9 cellular contexts compared by ENCODE assay signal in genomic region chr2:217610411-217610814, GRCh38.
A peak's percentile ranks its signal among the peaks of the same experiment; 100 is the strongest.
DNase-seq lines count a peak whose midpoint lies in the region; ATAC-seq and TF ChIP-seq lines count a peak whose summit lies in the region.
"Had no signal": no experiment of that assay in that cellular context is flagged by ENCODE, and none has a peak within 500 bp of the region (broad histone marks: within the 10 kb centered on the region; RNA-seq: fewer than 3 reads in every experiment).

No MANE protein-coding gene starts in this region.

- DNase-seq in DMS79 treated with DMSO at 0.1 percent for 48 hours (lab: John Stamatoyannopoulos, UW) (peak; percentile 15), DMS79 (lab: John Stamatoyannopoulos, UW) (no peak), epithelial cell of esophagus (ENCODE audit: low read depth) (peak; percentile 1), A673 (ENCODE audit: low spot score) (no peak), suprapubic skin (ENCODE audit: low spot score in 2 of 2) (no peak), dedifferentiated amniotic fluid mesenchymal stem cell (ENCODE audit: extremely low spot score) (no peak)
- DNase-seq in activated CD4-positive, alpha-beta T cell treated with anti-CD3 and anti-CD28 coated beads for 24 hours (ENCODE audit: low read depth in 2 of 2): peak; percentile 37 to 48
- DNase-seq in stimulated activated naive CD8-positive, alpha-beta T cell treated with anti-CD3 and anti-CD28 coated beads, Interleukin-15, amount 100 ng/mL, for 72 hours: peak; percentile 36 to 67

- H3K9me3 ChIP-seq in A673 (ENCODE audit: low read depth, low read length, poor library complexity, severe bottlenecking) (no peaks in the 10 kb centered on the region), suprapubic skin (no peaks in the 10 kb centered on the region)

- no peaks in the 10 kb centered on the region for H3K9me3 Mint-ChIP-seq in stimulated activated naive CD8-positive, alpha-beta T cell treated with anti-CD3 and anti-CD28 coated beads, Interleukin-15, amount 100 ng/mL, for 72 hours

- H3K4me1 ChIP-seq in A673 (ENCODE audit: insufficient read depth, low read length, poor library complexity, severe bottlenecking) (peaks cover 17% of the 10 kb centered on the region), suprapubic skin (no peaks in the 10 kb centered on the region)

- intact Hi-C loops in A673 (cut with micrococcal nuclease; ENCODE audit: unreplicated experiment): no loop called here

- H3K27me3 ChIP-seq in A673 (replicated peaks; ENCODE audit: insufficient read depth, low read depth, low read length, poor library complexity) (no peaks in the 10 kb centered on the region), suprapubic skin (no peaks in the 10 kb centered on the region)

- peak overlapping the region; percentile 67 for H3K4me3 Mint-ChIP-seq in stimulated activated naive CD8-positive, alpha-beta T cell treated with anti-CD3 and anti-CD28 coated beads, Interleukin-15, amount 100 ng/mL, for 72 hours

- ATAC-seq in stimulated activated naive CD8-positive, alpha-beta T cell treated with anti-CD3 and anti-CD28 coated beads, Interleukin-15, amount 100 ng/mL, for 72 hours: peak; percentile 83

- peaks cover 66% of the 10 kb centered on the region for H3K4me1 Mint-ChIP-seq in stimulated activated naive CD8-positive, alpha-beta T cell treated with anti-CD3 and anti-CD28 coated beads, Interleukin-15, amount 100 ng/mL, for 72 hours

- H3K27ac Mint-ChIP-seq in stimulated activated naive CD8-positive, alpha-beta T cell treated with anti-CD3 and anti-CD28 coated beads, Interleukin-15, amount 100 ng/mL, for 72 hours: peak overlapping the region; percentile 91 to 93

- TF ChIP-seq CTCF in epithelial cell of esophagus (IDR thresholded peaks at IDR 0.05; ENCODE audit: insufficient read depth, low read depth, low read length, missing control alignments) (no peak), A673 (conservative IDR thresholded peaks at IDR 0.05; ENCODE audit: low read depth, low read length) (no peak), suprapubic skin (IDR thresholded peaks at IDR 0.05) (no peak)

- 93% methylated on average over 4 of the region's 6 CpGs for WGBS in suprapubic skin

- no peak for TF ChIP-seq EP300 in suprapubic skin (IDR thresholded peaks at IDR 0.05)

- no peak overlapping the region for H3K27ac ChIP-seq in A673 (ENCODE audit: low read depth, low read length, poor library complexity, severe bottlenecking)
- H3K27ac ChIP-seq in suprapubic skin: no peak overlapping the region
- H3K27ac ChIP-seq: 22Rv1 had no signal

- POLR2A ChIA-PET in A673 (lab: Charles Lee; ENCODE audit: low non-redundant PET): no interaction called here

- no peak for TF ChIP-seq POLR2A in suprapubic skin (IDR thresholded peaks at IDR 0.05)

- BruUV-seq in A673 (replicated peaks; lab: Mats Ljungman, UMichigan): no TSS peak

- H3K27me3 Mint-ChIP-seq in stimulated activated naive CD8-positive, alpha-beta T cell treated with anti-CD3 and anti-CD28 coated beads, Interleukin-15, amount 100 ng/mL, for 72 hours: no peaks in the 10 kb centered on the region

- H3K4me3 ChIP-seq in epithelial cell of esophagus (ENCODE audit: low read length) (no peak overlapping the region), A673 (ENCODE audit: low read depth, low read length, poor library complexity, severe bottlenecking) (no peak overlapping the region), suprapubic skin (no peak overlapping the region)

- CTCF ChIA-PET in A673 (lab: Charles Lee): no interaction called here

- H3K36me3 ChIP-seq in A673 (ENCODE audit: insufficient read depth, low read length, poor library complexity, severe bottlenecking): no peaks in the 10 kb centered on the region
- no peaks in the 10 kb centered on the region for H3K36me3 ChIP-seq in suprapubic skin

Comparison
In these comparisons a context has a peak if more than half of its experiments do, and no peak if none do; other contexts are left out.
1. DNase-seq: peak in DMS79 treated with DMSO at 0.1 percent for 48 hours (single experiment), activated CD4-positive, alpha-beta T cell treated with anti-CD3 and anti-CD28 coated beads for 24 hours (2 of 2), epithelial cell of esophagus (single experiment) and stimulated activated naive CD8-positive, alpha-beta T cell treated with anti-CD3 and anti-CD28 coated beads, Interleukin-15, amount 100 ng/mL, for 72 hours (2 of 2); none in DMS79 (single experiment), A673 (single experiment), suprapubic skin (0 of 2) and dedifferentiated amniotic fluid mesenchymal stem cell (single experiment).